11 cellular contexts compared by ENCODE assay signal in genomic region chr6:166640342-166641043, GRCh38. TPM values are rescaled to one million over a fixed set of nuclear protein-coding genes. Genes with fewer than 3 reads are reported as not detected.
DNase-seq lines count a peak whose midpoint lies in the region; ATAC-seq, FAIRE-seq and TF ChIP-seq lines count a peak whose summit lies in the region.
"Had no signal": no experiment of that assay in that cellular context is flagged by ENCODE, and none has a peak within 500 bp of the region (broad histone marks: within the 10 kb centered on the region; RNA-seq: fewer than 3 reads in every experiment).

No MANE protein-coding gene starts in this region.

- no peaks in the 10 kb centered on the region for H3K9me1 ChIP-seq in keratinocyte (ENCODE audit: control insufficient read depth, extremely low read depth, insufficient read depth, low read length)

- H3K9me2 ChIP-seq in SK-N-SH = no peaks in the 10 kb centered on the region

- no peak overlapping the region for H3K9ac ChIP-seq in GM12878 (ENCODE audit: control insufficient read depth, insufficient read depth, low read length)
- H3K9ac ChIP-seq in keratinocyte (ENCODE audit: control insufficient read depth, extremely low read depth, insufficient read depth, low read length) = peak overlapping the region; percentile 2
- H3K9ac ChIP-seq in SK-N-SH = no peak overlapping the region

- H3K27me3 ChIP-seq in GM12878 (replicated peaks in 1 of 2; ENCODE audit: control insufficient read depth in 2 of 2, insufficient read depth in 2 of 2, low read length in 1 of 2) (0 out of 4 replicates have a peak, but pooled peaks cover 0 to 4% of the 10 kb centered on the region in 2 experiments), keratinocyte (ENCODE audit: control insufficient read depth, extremely low read depth, insufficient read depth, low read length) (peaks cover 3% of the 10 kb centered on the region), upper lobe of right lung (no peaks in the 10 kb centered on the region), SK-N-SH (ENCODE audit: insufficient read depth) (no peaks in the 10 kb centered on the region)

- dilution Hi-C loops in keratinocyte (cut with MboI; ENCODE audit: extremely low pct_ligation_motif_present, low sequenced_read_pairs) = no loop called here

- no peak overlapping the region for H3K4me3 Mint-ChIP-seq in activated naive CD8-positive, alpha-beta T cell treated with anti-CD3 and anti-CD28 coated beads, Interleukin-2, amount 50 U/mL, for 24 hours
- H3K4me3 Mint-ChIP-seq in activated naive CD8-positive, alpha-beta T cell treated with anti-CD3 and anti-CD28 coated beads for 36 hours = no peak overlapping the region

- no peak for TF ChIP-seq POLR2A in GM12878 (IDR thresholded peaks at IDR 0.05; ENCODE audit: low read depth, low read length)

- DNase-seq in activated naive CD8-positive, alpha-beta T cell treated with anti-CD3 and anti-CD28 coated beads, Interleukin-2, amount 50 U/mL, for 24 hours = peak; percentile 14
- DNase-seq in activated naive CD8-positive, alpha-beta T cell treated with anti-CD3 and anti-CD28 coated beads for 36 hours = no peak
- DNase-seq in GM12878 (ENCODE audit: low read depth, low spot score) = no peak
- DNase-seq in keratinocyte (ENCODE audit: low read depth, low spot score) = no peak
- DNase-seq in upper lobe of right lung = peak; percentile 77
- DNase-seq in SK-N-SH = no peak
- DNase-seq in T-helper 2 cell = no peak
- DNase-seq: activated naive CD4-positive, alpha-beta T cell treated with Interleukin-2 at 50 U/mL for 16 hours; KBM-7 had no signal

- no peaks in the 10 kb centered on the region for H3K36me3 Mint-ChIP-seq in activated naive CD8-positive, alpha-beta T cell treated with anti-CD3 and anti-CD28 coated beads, Interleukin-2, amount 50 U/mL, for 24 hours (ENCODE audit: low read depth)
- peaks cover 3% of the 10 kb centered on the region for H3K36me3 Mint-ChIP-seq in activated naive CD8-positive, alpha-beta T cell treated with anti-CD3 and anti-CD28 coated beads for 36 hours

- POLR2A ChIA-PET in GM12878 (lab: Charles Lee) = interaction anchor here (0.6 kb wide), 1 partner anchor 13 kb away, joined by 3 read pairs; the partner anchor contains the start of gene RPS6KA2
- POLR2A ChIA-PET in SK-N-SH (lab: Yijun Ruan, JAX) = no interaction called here

- CTCF ChIA-PET in GM12878 (lab: Yijun Ruan, JAX) = no interaction called here
- CTCF ChIA-PET in SK-N-SH (lab: Yijun Ruan, JAX) = interaction anchor here (0.6 to 1.1 kb wide), 2 partner anchors 14 to 134 kb away, joined by 3 read pairs; partner anchors contain the start of gene RPS6KA2

- no peak for TF ChIP-seq RAD21 in GM12878 (IDR thresholded peaks at IDR 0.05; ENCODE audit: insufficient read depth, low read depth, low read length)
- TF ChIP-seq RAD21 in SK-N-SH (IDR thresholded peaks at IDR 0.05; ENCODE audit: low read length) = no peak

- FAIRE-seq in GM12878 (lab: Jason Lieb, UNC) (no peak), keratinocyte (lab: Jason Lieb, UNC) (no peak)
- FAIRE-seq: TTC549 had no signal

- H3K4me1 Mint-ChIP-seq in activated naive CD8-positive, alpha-beta T cell treated with anti-CD3 and anti-CD28 coated beads, Interleukin-2, amount 50 U/mL, for 24 hours = peaks cover 7% of the 10 kb centered on the region
- peaks cover 11% of the 10 kb centered on the region for H3K4me1 Mint-ChIP-seq in activated naive CD8-positive, alpha-beta T cell treated with anti-CD3 and anti-CD28 coated beads for 36 hours

- peak; percentile 51 for ATAC-seq in activated naive CD8-positive, alpha-beta T cell treated with anti-CD3 and anti-CD28 coated beads, Interleukin-2, amount 50 U/mL, for 24 hours
- ATAC-seq in GM12878 (no peak), upper lobe of right lung (peak; percentile 88), HG03108 (IDR thresholded peaks at IDR 0.05; ENCODE audit: unreplicated experiment) (no peak)

- no TSS peak for BruUV-seq in GM12878 (replicated peaks; lab: Mats Ljungman, UMichigan)

- peaks cover 8% of the 10 kb centered on the region for H3K9me3 Mint-ChIP-seq in activated naive CD8-positive, alpha-beta T cell treated with anti-CD3 and anti-CD28 coated beads, Interleukin-2, amount 50 U/mL, for 24 hours
- H3K9me3 Mint-ChIP-seq in activated naive CD8-positive, alpha-beta T cell treated with anti-CD3 and anti-CD28 coated beads for 36 hours = peaks cover 9% of the 10 kb centered on the region

- H3K4me2 ChIP-seq in GM12878 (ENCODE audit: control insufficient read depth, insufficient read depth) = peak overlapping the region; percentile 38
- H3K4me2 ChIP-seq in keratinocyte (ENCODE audit: control insufficient read depth, extremely low read depth, insufficient read depth, low read depth, low read length) = peak overlapping the region; percentile 77
- no peak overlapping the region for H3K4me2 ChIP-seq in SK-N-SH

- peak overlapping the region; percentile 1; the same call in 1 of the 2 replicates for H3K27ac ChIP-seq in GM12878 (ENCODE audit: control insufficient read depth, insufficient read depth)
- H3K27ac ChIP-seq in keratinocyte (ENCODE audit: control insufficient read depth, insufficient read depth, low read length) = no peak overlapping the region
- peak overlapping the region; percentile 42 for H3K27ac ChIP-seq in upper lobe of right lung
- H3K27ac ChIP-seq in SK-N-SH (ENCODE audit: low read depth in 2 of 2, low read length in 1 of 2) = no peak overlapping the region

- H2AFZ ChIP-seq in GM12878 (ENCODE audit: control insufficient read depth, low read depth, low read length) (no peak overlapping the region; the same call in 1 of the 2 replicates), keratinocyte (ENCODE audit: control insufficient read depth, low read length) (peak overlapping the region; percentile 78), SK-N-SH (ENCODE audit: low read depth) (no peak overlapping the region)

- H4K20me1 ChIP-seq in GM12878 (ENCODE audit: control insufficient read depth, insufficient read depth) (no peaks in the 10 kb centered on the region), keratinocyte (ENCODE audit: control insufficient read depth, extremely low read depth, insufficient read depth, low read length) (no peaks in the 10 kb centered on the region), SK-N-SH (ENCODE audit: insufficient read depth) (no peaks in the 10 kb centered on the region)

- no peaks in the 10 kb centered on the region for H3F3A ChIP-seq in SK-N-SH (replicated peaks; ENCODE audit: insufficient read depth)

- in situ Hi-C loops in GM12878 (cut with MboI) = no loop called here

- TF ChIP-seq EP300 in GM12878 (IDR thresholded peaks at IDR 0.05; ENCODE audit: borderline replicate concordance in 1 of 2, control insufficient read depth in 1 of 2, low read depth in 2 of 2, low read length in 2 of 2) (no peak), SK-N-SH (IDR thresholded peaks at IDR 0.05; ENCODE audit: borderline replicate concordance in 1 of 2, low read depth in 1 of 2, low read length in 1 of 2) (no peak)

- RAD21 ChIA-PET in GM12878 (lab: Charles Lee; ENCODE audit: unreplicated experiment) = no interaction called here

- H3K79me2 ChIP-seq in GM12878 (ENCODE audit: control insufficient read depth, insufficient read depth, low read length) (no peaks in the 10 kb centered on the region), keratinocyte (ENCODE audit: control insufficient read depth, insufficient read depth, low read length) (no peaks in the 10 kb centered on the region), SK-N-SH (ENCODE audit: insufficient read depth) (no peaks in the 10 kb centered on the region)

- no peaks in the 10 kb centered on the region for H3K9me3 ChIP-seq in GM12878 (replicated peaks; ENCODE audit: control insufficient read depth, insufficient read depth, low read length)
- no peaks in the 10 kb centered on the region for H3K9me3 ChIP-seq in keratinocyte (ENCODE audit: control insufficient read depth, low read depth, low read length)
- no peaks in the 10 kb centered on the region for H3K9me3 ChIP-seq in upper lobe of right lung
- H3K9me3 ChIP-seq in SK-N-SH = no peaks in the 10 kb centered on the region

- SMC1A ChIA-PET in GM12878 (lab: Charles Lee; ENCODE audit: uncharacterized antibody, unreplicated experiment) = no interaction called here

- no peak overlapping the region for H3K4me3 ChIP-seq in GM12878
- peak overlapping the region in 1 of 3 experiments; percentile 48 for H3K4me3 ChIP-seq in keratinocyte (ENCODE audit: control insufficient read depth in 2 of 3, extremely low read depth in 1 of 3, insufficient read depth in 2 of 3, low read depth in 1 of 3, low read length in 3 of 3)
- H3K4me3 ChIP-seq in upper lobe of right lung = peak overlapping the region; percentile 11
- H3K4me3 ChIP-seq in SK-N-SH (ENCODE audit: low read depth in 2 of 2, low read length in 1 of 2) = no peak overlapping the region

- intact Hi-C loops in GM12878 (cut with micrococcal nuclease; ENCODE audit: unreplicated experiment) (no loop called here), upper lobe of right lung (cut with DNase I) (no loop called here)

- H3K4me1 ChIP-seq in GM12878 (ENCODE audit: control insufficient read depth, insufficient read depth, low read length) = no peaks in the 10 kb centered on the region
- H3K4me1 ChIP-seq in keratinocyte (ENCODE audit: control insufficient read depth, extremely low read depth, insufficient read depth, low read length) = peaks cover 13% of the 10 kb centered on the region
- peaks cover 17% of the 10 kb centered on the region for H3K4me1 ChIP-seq in upper lobe of right lung
- H3K4me1 ChIP-seq in SK-N-SH (ENCODE audit: control insufficient read depth in 1 of 2, insufficient read depth in 2 of 2, low read depth in 1 of 2, low read length in 1 of 2) = peaks cover 0 to 3% of the 10 kb centered on the region in 2 experiments; a peak in 2 of 4 replicates

- WGBS in GM12878 (ENCODE audit: insufficient coverage, insufficient replicate concordance, low lambda C conversion rate, missing lambda C conversion rate) = 32% methylated on average over 17 of the region's 19 CpGs
- 81% methylated on average over 18 of the region's 19 CpGs for WGBS in SK-N-SH (ENCODE audit: low lambda C conversion rate)

- peaks cover 39% of the 10 kb centered on the region for H3K27me3 Mint-ChIP-seq in activated naive CD8-positive, alpha-beta T cell treated with anti-CD3 and anti-CD28 coated beads, Interleukin-2, amount 50 U/mL, for 24 hours
- H3K27me3 Mint-ChIP-seq in activated naive CD8-positive, alpha-beta T cell treated with anti-CD3 and anti-CD28 coated beads for 36 hours = peaks cover 51% of the 10 kb centered on the region

- H3K36me3 ChIP-seq in GM12878 (ENCODE audit: control insufficient read depth in 2 of 2, insufficient read depth in 2 of 2, low read length in 1 of 2) (no peaks in the 10 kb centered on the region), keratinocyte (ENCODE audit: control insufficient read depth in 2 of 2, extremely low read depth in 1 of 2, insufficient read depth in 2 of 2, low read length in 2 of 2) (no peaks in the 10 kb centered on the region), upper lobe of right lung (no peaks in the 10 kb centered on the region), SK-N-SH (replicated peaks in 1 of 2; ENCODE audit: control insufficient read depth in 1 of 2, insufficient read depth in 2 of 2, low read length in 1 of 2) (no peaks in the 10 kb centered on the region)

- H3K27ac Mint-ChIP-seq in activated naive CD8-positive, alpha-beta T cell treated with anti-CD3 and anti-CD28 coated beads, Interleukin-2, amount 50 U/mL, for 24 hours = no peak overlapping the region
- H3K27ac Mint-ChIP-seq in activated naive CD8-positive, alpha-beta T cell treated with anti-CD3 and anti-CD28 coated beads for 36 hours = no peak overlapping the region

- TF ChIP-seq CTCF in GM12878 (IDR thresholded peaks at IDR 0.05 in 2 of 3, conservative IDR thresholded peaks at IDR 0.05 in 1 of 3; ENCODE audit: control insufficient read depth in 2 of 3, extremely low read depth in 1 of 3, insufficient read depth in 1 of 3, low read depth in 3 of 3, low read length in 3 of 3) = no peak
- no peak for TF ChIP-seq CTCF in keratinocyte (optimal IDR thresholded peaks at IDR 0.05 in 1 of 3, IDR thresholded peaks at IDR 0.05 in 1 of 3, conservative IDR thresholded peaks at IDR 0.05 in 1 of 3; ENCODE audit: extremely low read depth in 1 of 3, insufficient read depth in 2 of 3, low read length in 3 of 3)
- TF ChIP-seq CTCF in upper lobe of right lung (IDR thresholded peaks at IDR 0.05) = no peak
- TF ChIP-seq CTCF in SK-N-SH (IDR thresholded peaks at IDR 0.05) = no peak

RNA-seq across cellular contexts. Expression of gene RPS6KA2, which starts 13.4 kb away (rescaled TPM):
- 1 to 10 TPM; 3.8 to 4.2 TPM for total RNA-seq in activated naive CD8-positive, alpha-beta T cell treated with anti-CD3 and anti-CD28 coated beads for 36 hours
- total RNA-seq in GM12878 (2013; cell fraction: nucleolus; rRNA removed) = 1.4 and 1.6 TPM in 2 replicates
- total RNA-seq in GM12878 (2014; rRNA removed) (0.17 and 0.38 TPM in 2 replicates), GM12878 (2014; rRNA removed; fragmentation: Illumina TruSeq; extraction: Trizol) (0.22 TPM in 1 of 2 replicates, not detected in the other), GM12878 (2021) (0.53 and 1.0 TPM in 2 replicates), upper lobe of right lung (136 TPM)
- polyA plus RNA-seq in GM12878 (2011; ENCODE audit: low read depth) = 0.85 TPM
- polyA plus RNA-seq in GM12878 (2011; rRNA removed) (0.24 and 0.37 TPM in 2 replicates), GM12878 (2014; fragmentation: Illumina TruSeq; extraction: Trizol) (0.07 and 1.0 TPM in 2 replicates), GM12878 (2014; fragmentation: Nextera tagmentation; extraction: Ambion mirVana) (under 1 TPM in 1 of 2 experiments, not detected in 1; 0.02 TPM), GM12878 (2014; rRNA removed) (0.44 and 0.53 TPM in 2 replicates), GM12878 (2016; fragmentation: Nextera tagmentation; extraction: Ambion mirVana) (under 1 TPM; 0.21 to 0.51 TPM), keratinocyte (8.2 to 10.4 TPM (median 9.2 TPM) in 3 replicates), SK-N-SH (2012; rRNA removed) (59.5 and 60.3 TPM in 2 replicates)
- polyA plus RNA-seq in GM12878 (2011; cell fraction: cytosol; rRNA removed) = 0.22 and 0.39 TPM in 2 replicates
- 1.3 and 1.5 TPM in 2 replicates for polyA plus RNA-seq in GM12878 (2011; cell fraction: nucleus; rRNA removed)
- 1.2 and 1.6 TPM in 2 replicates for polyA plus RNA-seq in GM12878 (2012)
- polyA minus RNA-seq in GM12878 (2011; rRNA and poly(A)+ RNA removed) = 0.31 and 0.66 TPM in 2 replicates
- polyA minus RNA-seq in GM12878 (2011; cell fraction: cytosol; rRNA and poly(A)+ RNA removed) = 0.13 and 0.83 TPM in 2 replicates
- 0.97 and 1.4 TPM in 2 replicates for polyA minus RNA-seq in GM12878 (2011; cell fraction: nucleus; rRNA and poly(A)+ RNA removed)
- 6.0 TPM for polyA plus RNA-seq in keratinocyte (2011; ENCODE audit: low read depth)
- 10.2 and 15.1 TPM in 2 replicates for polyA plus RNA-seq in keratinocyte (2011; cell fraction: cytosol; rRNA removed)
- polyA plus RNA-seq in keratinocyte (2011; cell fraction: nucleus; rRNA removed) = 9.6 and 11.9 TPM in 2 replicates
- polyA plus RNA-seq in keratinocyte (2012; ENCODE audit: low replicate concordance) = 8.3 and 11.2 TPM in 2 replicates
- 17.2 to 47.4 TPM (median 18.7 TPM) in 3 replicates for polyA minus RNA-seq in keratinocyte
- 17.3 TPM for polyA minus RNA-seq in keratinocyte (2011; cell fraction: cytosol; rRNA and poly(A)+ RNA removed)
- polyA minus RNA-seq in keratinocyte (2011; cell fraction: nucleus; rRNA and poly(A)+ RNA removed) = 7.9 and 13.3 TPM in 2 replicates
- polyA plus RNA-seq in SK-N-SH (2012; cell fraction: cytosol; rRNA removed) = 51.5 and 62.1 TPM in 2 replicates
- 47.9 and 50.9 TPM in 2 replicates for polyA plus RNA-seq in SK-N-SH (2012; cell fraction: nucleus; rRNA removed)

RNA-seq across cellular contexts. Expression of gene RAMACL, which starts 54.0 kb away (rescaled TPM):
- under 1 TPM; 0.21 to 0.22 TPM for total RNA-seq in activated naive CD8-positive, alpha-beta T cell treated with anti-CD3 and anti-CD28 coated beads for 36 hours
- 0.91 and 1.3 TPM in 2 replicates for total RNA-seq in GM12878 (2013; cell fraction: nucleolus; rRNA removed)
- total RNA-seq in GM12878 (2014; rRNA removed) (0.11 TPM in 1 of 2 replicates, not detected in the other), GM12878 (2014; rRNA removed; fragmentation: Illumina TruSeq; extraction: Trizol) (0.09 TPM in 1 of 2 replicates, not detected in the other), GM12878 (2021) (0.31 TPM in 1 of 2 replicates, not detected in the other), upper lobe of right lung (8.0 TPM)
- 0.70 TPM for polyA plus RNA-seq in GM12878 (2011; ENCODE audit: low read depth)
- polyA plus RNA-seq in GM12878 (2011; rRNA removed) (0.48 and 0.95 TPM in 2 replicates), GM12878 (2014; fragmentation: Illumina TruSeq; extraction: Trizol) (0.38 and 0.48 TPM in 2 replicates), GM12878 (2014; fragmentation: Nextera tagmentation; extraction: Ambion mirVana) (1 to 10 TPM; 1.3 TPM), GM12878 (2014; rRNA removed) (0.06 and 0.18 TPM in 2 replicates), GM12878 (2016; fragmentation: Nextera tagmentation; extraction: Ambion mirVana) (under 1 TPM in 1 of 2 experiments, not detected in 1; 0.26 TPM), keratinocyte (4.0 to 7.7 TPM (median 5.3 TPM) in 3 replicates), SK-N-SH (2012; rRNA removed) (0.10 and 0.39 TPM in 2 replicates)
- polyA plus RNA-seq in GM12878 (2011; cell fraction: cytosol; rRNA removed) = 0.04 and 0.05 TPM in 2 replicates
- 0.09 and 0.24 TPM in 2 replicates for polyA plus RNA-seq in GM12878 (2011; cell fraction: nucleus; rRNA removed)
- polyA plus RNA-seq in GM12878 (2012) = 0.22 and 0.51 TPM in 2 replicates
- 0.46 and 0.59 TPM in 2 replicates for polyA minus RNA-seq in GM12878 (2011; rRNA and poly(A)+ RNA removed)
- 0.42 TPM in 1 of 2 replicates, not detected in the other for polyA minus RNA-seq in GM12878 (2011; cell fraction: cytosol; rRNA and poly(A)+ RNA removed)
- polyA minus RNA-seq in GM12878 (2011; cell fraction: nucleus; rRNA and poly(A)+ RNA removed) = 0.36 and 0.67 TPM in 2 replicates
- polyA plus RNA-seq in keratinocyte (2011; ENCODE audit: low read depth) = 4.1 TPM
- polyA plus RNA-seq in keratinocyte (2011; cell fraction: cytosol; rRNA removed) = 5.2 and 5.7 TPM in 2 replicates
- polyA plus RNA-seq in keratinocyte (2011; cell fraction: nucleus; rRNA removed) = 4.1 and 5.0 TPM in 2 replicates
- 3.9 and 6.1 TPM in 2 replicates for polyA plus RNA-seq in keratinocyte (2012; ENCODE audit: low replicate concordance)
- polyA minus RNA-seq in keratinocyte = 2.7 to 3.8 TPM in 2 of 3 replicates, not detected in the other
- polyA minus RNA-seq in keratinocyte (2011; cell fraction: cytosol; rRNA and poly(A)+ RNA removed) = 2.9 TPM
- polyA minus RNA-seq in keratinocyte (2011; cell fraction: nucleus; rRNA and poly(A)+ RNA removed) = 0.42 and 3.4 TPM in 2 replicates
- polyA plus RNA-seq in SK-N-SH (2012; cell fraction: cytosol; rRNA removed) = 0.46 and 0.81 TPM in 2 replicates
- polyA plus RNA-seq in SK-N-SH (2012; cell fraction: nucleus; rRNA removed) = 0.95 and 1.4 TPM in 2 replicates

Comparison
In these comparisons a context has a peak if more than half of its experiments do, and no peak if none do; other contexts are left out.
1. DNase-seq: peak in activated naive CD8-positive, alpha-beta T cell treated with anti-CD3 and anti-CD28 coated beads, Interleukin-2, amount 50 U/mL, for 24 hours (single experiment) and upper lobe of right lung (single experiment); none in activated naive CD8-positive, alpha-beta T cell treated with anti-CD3 and anti-CD28 coated beads for 36 hours (single experiment), GM12878 (single experiment), keratinocyte (single experiment), SK-N-SH (single experiment) and T-helper 2 cell (0 of 5).
2. ATAC-seq: peak in activated naive CD8-positive, alpha-beta T cell treated with anti-CD3 and anti-CD28 coated beads, Interleukin-2, amount 50 U/mL, for 24 hours (single experiment) and upper lobe of right lung (single experiment); none in GM12878 (single experiment) and HG03108 (single experiment).
3. H3K27ac ChIP-seq: peak in GM12878 (single experiment) and upper lobe of right lung (single experiment); none in keratinocyte (single experiment) and SK-N-SH (0 of 2).
4. RNA of gene RPS6KA2, which starts 13.4 kb away (total RNA-seq): 136 TPM in upper lobe of right lung (single experiment); 3.8 to 4.2 TPM in activated naive CD8-positive, alpha-beta T cell treated with anti-CD3 and anti-CD28 coated beads for 36 hours and 0.17 to 1.6 TPM in GM12878; every median in the first group is over 10 times any median in the second.